ENCODE assay signal across 10 cellular contexts in genomic region chr10:117462424-117462792, GRCh38.
DNase-seq lines count a peak whose midpoint lies in the region; ATAC-seq and TF ChIP-seq lines count a peak whose summit lies in the region.
"Had no signal": no experiment of that assay in that cellular context is flagged by ENCODE, and none has a peak within 500 bp of the region (broad histone marks: within the 10 kb centered on the region; RNA-seq: fewer than 3 reads in every experiment).

No MANE protein-coding gene starts in this region.

- H2AFZ ChIP-seq in Loucy (ENCODE audit: low read length) (no peak overlapping the region), neural progenitor cell (replicated peaks) (no peak overlapping the region)
- H2AFZ ChIP-seq: parathyroid adenoma had no signal

- ATAC-seq in HG03565 (IDR thresholded peaks at IDR 0.05; ENCODE audit: unreplicated experiment), result no peak
- ATAC-seq in HG02970 (IDR thresholded peaks at IDR 0.05; ENCODE audit: low FRiP score, unreplicated experiment), result no peak

- TF ChIP-seq CTCF in Loucy (conservative IDR thresholded peaks at IDR 0.05; ENCODE audit: low read length) (peak; percentile 57), epithelial cell of esophagus (IDR thresholded peaks at IDR 0.05; ENCODE audit: insufficient read depth, low read depth, low read length, missing control alignments) (peak; percentile 14), neural progenitor cell (IDR thresholded peaks at IDR 0.05) (peak; percentile 26)

- H3K9ac ChIP-seq in Loucy (ENCODE audit: low read depth, low read length, poor library complexity, severe bottlenecking) (no peak overlapping the region), neural progenitor cell (no peak overlapping the region)
- H3K9ac ChIP-seq: parathyroid adenoma had no signal

- DNase-seq in Caki2 (ENCODE audit: low read depth) (peak; percentile 16), epithelial cell of esophagus (ENCODE audit: low read depth) (no peak), neural progenitor cell (ENCODE audit: low spot score) (peak; percentile 35), NCI-H2029 (lab: John Stamatoyannopoulos, UW) (no peak)
- no peak for DNase-seq in activated naive CD4-positive, alpha-beta T cell (lab: John Stamatoyannopoulos, UW)
- DNase-seq: NCI-H2227 treated with DMSO at 0.1 percent for 48 hours had no signal

- peaks cover 12% of the 10 kb centered on the region for H3K4me1 Mint-ChIP-seq in neural progenitor cell

- H3K4me3 Mint-ChIP-seq in neural progenitor cell, result no peak overlapping the region

- no peaks in the 10 kb centered on the region for H3K9me3 Mint-ChIP-seq in neural progenitor cell

- H3K36me3 ChIP-seq in Loucy (ENCODE audit: insufficient read depth, low read length) (no peaks in the 10 kb centered on the region), neural progenitor cell (no peaks in the 10 kb centered on the region)

- H3K4me2 ChIP-seq in Loucy (ENCODE audit: low read depth, low read length, poor library complexity, severe bottlenecking) (peak overlapping the region; percentile 35), neural progenitor cell (no peak overlapping the region)

- no peaks in the 10 kb centered on the region for H4K20me1 ChIP-seq in Loucy (ENCODE audit: insufficient read depth, low read length, poor library complexity, severe bottlenecking)
- no peaks in the 10 kb centered on the region for H4K20me1 ChIP-seq in neural progenitor cell (ENCODE audit: low read depth)

- no peaks in the 10 kb centered on the region for H3K79me2 ChIP-seq in Loucy (ENCODE audit: insufficient read depth, low read length)
- no peaks in the 10 kb centered on the region for H3K79me2 ChIP-seq in neural progenitor cell (ENCODE audit: low read depth)
- H3K79me2 ChIP-seq: parathyroid adenoma had no signal

- peak overlapping the region; percentile 95 for H3K27ac Mint-ChIP-seq in neural progenitor cell

- no peaks in the 10 kb centered on the region for H3F3A ChIP-seq in Loucy (ENCODE audit: low read depth)
- H3F3A ChIP-seq in neural progenitor cell (ENCODE audit: low read depth), result no peaks in the 10 kb centered on the region

- no peak overlapping the region for H3K27ac ChIP-seq in neural progenitor cell
- H3K27ac ChIP-seq: parathyroid adenoma had no signal

- no peaks in the 10 kb centered on the region for H3K36me3 Mint-ChIP-seq in neural progenitor cell

- H3K27me3 Mint-ChIP-seq in neural progenitor cell (ENCODE audit: insufficient read depth, low read depth), result peaks cover 7% of the 10 kb centered on the region

- no peaks in the 10 kb centered on the region for H3K27me3 ChIP-seq in Loucy (ENCODE audit: insufficient read depth, low read length, poor library complexity, severe bottlenecking)
- H3K27me3 ChIP-seq in neural progenitor cell, result no peaks in the 10 kb centered on the region

- no peaks in the 10 kb centered on the region for H3K9me2 ChIP-seq in Loucy (replicated peaks; ENCODE audit: low read depth, low read length)

- H3K4me1 ChIP-seq in Loucy (ENCODE audit: insufficient read depth, low read length, poor library complexity, severe bottlenecking) (peaks cover 18% of the 10 kb centered on the region), neural progenitor cell (peaks cover 8% of the 10 kb centered on the region)
- H3K4me1 ChIP-seq: parathyroid adenoma had no signal

- H3K4me3 ChIP-seq in Loucy (ENCODE audit: low read length, poor library complexity, severe bottlenecking) (no peak overlapping the region), epithelial cell of esophagus (ENCODE audit: low read length) (no peak overlapping the region), neural progenitor cell (no peak overlapping the region)

- H3K9me3 ChIP-seq in Loucy (ENCODE audit: insufficient read depth, low read depth, low read length), result no peaks in the 10 kb centered on the region
- H3K9me3 ChIP-seq in neural progenitor cell (ENCODE audit: low read depth), result no peaks in the 10 kb centered on the region

- in situ Hi-C loops in Caki2 (cut with HindIII; ENCODE audit: low pct_unique_long_range_greater_than_20kb, low sequenced_read_pairs), result no loop called here

Comparison
In these comparisons a context has a peak if more than half of its experiments do, and no peak if none do; other contexts are left out.
1. DNase-seq: peak in Caki2 (single experiment) and neural progenitor cell (single experiment); none in epithelial cell of esophagus (single experiment), NCI-H2029 (single experiment) and activated naive CD4-positive, alpha-beta T cell (0 of 4).
2. Peak in every context shown above with its lines, with median percentiles within 50 percentile points of each other: CTCF ChIP-seq.